ENCODE assay signal across 8 cellular contexts in the genomic region with DNA sequence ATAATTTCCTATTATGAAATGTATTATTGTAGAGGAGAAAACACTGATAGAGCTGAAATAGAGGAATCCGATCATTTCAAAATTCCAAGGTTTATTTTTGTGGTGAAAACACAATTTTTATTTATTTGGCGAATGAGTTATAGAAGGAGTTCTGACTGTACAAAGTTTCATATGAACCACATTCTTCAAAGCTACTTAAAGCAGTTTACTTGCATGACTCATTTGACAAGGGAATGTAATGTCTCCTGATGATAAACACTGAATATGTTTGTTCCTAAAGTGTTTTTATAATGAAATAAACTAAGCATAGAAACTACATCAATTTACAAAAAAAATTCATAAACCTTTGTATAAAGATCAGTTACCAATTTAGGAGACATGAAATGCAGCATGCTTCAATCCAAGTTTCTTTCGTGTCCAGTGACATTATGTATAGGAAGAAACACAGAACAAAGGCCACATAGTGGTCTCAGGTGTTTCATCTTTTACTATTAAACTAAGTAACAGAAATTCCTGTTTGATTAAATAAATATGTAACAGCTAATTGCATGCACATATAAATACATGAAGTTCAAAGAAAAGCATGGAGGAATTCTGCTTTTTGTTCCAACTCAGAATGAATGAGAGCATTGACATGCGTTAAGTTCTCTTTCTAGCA. TPM values are rescaled to one million over a fixed set of nuclear protein-coding genes. Genes with fewer than 3 reads are reported as not detected.
DNase-seq lines count a peak whose midpoint lies in the region; ATAC-seq and TF ChIP-seq lines count a peak whose summit lies in the region.

No MANE protein-coding gene starts in this region.

- no peaks in the 10 kb centered on the region for H3K27me3 Mint-ChIP-seq in activated CD4-positive, alpha-beta memory T cell treated with anti-CD3 and anti-CD28 coated beads, Interleukin-2, amount 10 ng/mL, durations not matched to agents 7 days and 5 days

- DNase-seq in activated CD4-positive, alpha-beta memory T cell treated with anti-CD3 and anti-CD28 coated beads, Interleukin-2, amount 10 ng/mL, durations not matched to agents 7 days and 5 days, result no peak
- DNase-seq in kidney epithelial cell (ENCODE audit: low read depth) (peak; percentile 23), DMS53 treated with DMSO at 0.1 percent for 48 hours (lab: John Stamatoyannopoulos, UW; ENCODE audit: unreplicated experiment) (no peak), NCI-H345 treated with DMSO at 0.1 percent for 48 hours (lab: John Stamatoyannopoulos, UW; ENCODE audit: unreplicated experiment) (no peak)

- H3K4me1 ChIP-seq in BLaER1 treated with 17β-estradiol and CSF1 and Interleukin-3, amounts not matched to agents 10 nM and 100 nM, result peaks cover 12 to 41% (median 25%) of the 10 kb centered on the region in 10 experiments; a peak in 17 of 20 replicates

- peak overlapping the region in 1 of 11 experiments; percentile 36; a peak in 1 of 22 replicates for H3K9ac ChIP-seq in BLaER1 treated with 17β-estradiol and CSF1 and Interleukin-3, amounts not matched to agents 10 nM and 100 nM

- peak overlapping the region; percentile 90 for H3K4me3 Mint-ChIP-seq in activated CD4-positive, alpha-beta memory T cell treated with anti-CD3 and anti-CD28 coated beads, Interleukin-2, amount 10 ng/mL, durations not matched to agents 7 days and 5 days

- peaks cover 10% of the 10 kb centered on the region for H3K36me3 Mint-ChIP-seq in activated CD4-positive, alpha-beta memory T cell treated with anti-CD3 and anti-CD28 coated beads, Interleukin-2, amount 10 ng/mL, durations not matched to agents 7 days and 5 days (ENCODE audit: low read depth)

- H4K20me1 ChIP-seq in BLaER1 treated with 17β-estradiol and CSF1 and Interleukin-3, amounts not matched to agents 10 nM and 100 nM, result no peaks in the 10 kb centered on the region

- no peak overlapping the region for H3K27ac ChIP-seq in BLaER1 treated with 17β-estradiol and CSF1 and Interleukin-3, amounts not matched to agents 10 nM and 100 nM

- POLR2A ChIA-PET in activated CD4-positive, alpha-beta memory T cell treated with anti-CD3 and anti-CD28 coated beads, Interleukin-2, amount 10 ng/mL, durations not matched to agents 7 days and 5 days (lab: Charles Lee), result interaction anchor here (0.8 to 4.3 kb wide), 4 partner anchors 155 to 1126 kb away, joined by 3 to 70 read pairs (median 36); a partner anchor contains a TSS

- TF ChIP-seq CTCF in kidney epithelial cell (IDR thresholded peaks at IDR 0.05; ENCODE audit: insufficient read depth, low read length, poor library complexity, severe bottlenecking), result no peak

- H3K9me3 Mint-ChIP-seq in activated CD4-positive, alpha-beta memory T cell treated with anti-CD3 and anti-CD28 coated beads, Interleukin-2, amount 10 ng/mL, durations not matched to agents 7 days and 5 days, result no peaks in the 10 kb centered on the region

- peak; percentile 51 for ATAC-seq in HG02884 (IDR thresholded peaks at IDR 0.05; ENCODE audit: unreplicated experiment)
- no peak for ATAC-seq in HG03045 (IDR thresholded peaks at IDR 0.05; ENCODE audit: unreplicated experiment)
- no peak for ATAC-seq in GM21515 (IDR thresholded peaks at IDR 0.05; ENCODE audit: unreplicated experiment)

- peaks cover 0 to 7% (median 0%) of the 10 kb centered on the region in 11 experiments; a peak in 2 of 22 replicates for H3K9me3 ChIP-seq in BLaER1 treated with 17β-estradiol and CSF1 and Interleukin-3, amounts not matched to agents 10 nM and 100 nM (replicated peaks in 1 of 11)

- H3K4me1 Mint-ChIP-seq in activated CD4-positive, alpha-beta memory T cell treated with anti-CD3 and anti-CD28 coated beads, Interleukin-2, amount 10 ng/mL, durations not matched to agents 7 days and 5 days, result peaks cover 41% of the 10 kb centered on the region

- H3K36me3 ChIP-seq in BLaER1 treated with 17β-estradiol and CSF1 and Interleukin-3, amounts not matched to agents 10 nM and 100 nM, result no peaks in the 10 kb centered on the region
- no peaks in the 10 kb centered on the region for H3K36me3 ChIP-seq in kidney epithelial cell (ENCODE audit: control insufficient read depth, insufficient read depth, low read length)

- peak overlapping the region in 2 of 10 experiments; percentile 21 to 50; a peak in 2 of 20 replicates for H3K4me3 ChIP-seq in BLaER1 treated with 17β-estradiol and CSF1 and Interleukin-3, amounts not matched to agents 10 nM and 100 nM
- H3K4me3 ChIP-seq in kidney epithelial cell (ENCODE audit: low read depth, low read length), result no peak overlapping the region

- CTCF ChIA-PET in activated CD4-positive, alpha-beta memory T cell treated with anti-CD3 and anti-CD28 coated beads, Interleukin-2, amount 10 ng/mL, durations not matched to agents 7 days and 5 days (lab: Charles Lee), result interaction anchor here (1.0 to 4.7 kb wide), 4 partner anchors 288 to 607 kb away, joined by 3 to 81 read pairs (median 5); no protein-coding TSS in a partner anchor

- no peaks in the 10 kb centered on the region for H3K27me3 ChIP-seq in BLaER1 treated with 17β-estradiol and CSF1 and Interleukin-3, amounts not matched to agents 10 nM and 100 nM
- no peaks in the 10 kb centered on the region for H3K27me3 ChIP-seq in kidney epithelial cell (ENCODE audit: control insufficient read depth, insufficient read depth, low read length)

- peak overlapping the region in 6 of 11 experiments; percentile 21 to 80 (median 65); a peak in 9 of 22 replicates for H3K4me2 ChIP-seq in BLaER1 treated with 17β-estradiol and CSF1 and Interleukin-3, amounts not matched to agents 10 nM and 100 nM

- peak overlapping the region; percentile 68 for H3K27ac Mint-ChIP-seq in activated CD4-positive, alpha-beta memory T cell treated with anti-CD3 and anti-CD28 coated beads, Interleukin-2, amount 10 ng/mL, durations not matched to agents 7 days and 5 days

RNA-seq across cellular contexts. Expression of a gene that starts 2.4 kb away (rescaled TPM):
- 10 to 100 TPM; 74.7 to 77.4 TPM for total RNA-seq in activated CD4-positive, alpha-beta memory T cell treated with anti-CD3 and anti-CD28 coated beads, Interleukin-2, amount 10 ng/mL, durations not matched to agents 7 days and 5 days
- total RNA-seq in kidney epithelial cell, result 11.6 and 13.7 TPM in 2 replicates
